In the genomic region with DNA sequence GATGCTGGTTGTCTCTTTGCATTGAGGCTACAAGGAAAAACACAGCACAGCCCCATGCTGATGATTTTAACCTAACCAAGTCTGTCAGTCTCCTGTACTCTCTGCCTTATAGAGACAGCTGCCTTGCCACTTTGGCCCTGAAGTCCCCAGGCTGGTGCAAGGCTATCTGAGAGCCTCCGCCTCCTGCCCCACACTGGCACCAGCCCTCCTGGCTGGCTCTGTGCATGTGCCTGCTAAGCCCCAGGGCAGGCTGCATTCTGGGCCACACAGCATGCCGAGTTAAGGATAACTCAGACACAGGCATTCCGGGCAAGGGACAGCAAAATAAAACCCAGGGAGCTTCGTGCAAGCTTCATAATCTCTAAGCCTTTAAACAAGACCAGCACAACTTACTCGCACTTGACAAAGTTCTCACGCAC, we compare ENCODE assay signal across 8 cellular contexts. TPM values are rescaled to one million over a fixed set of nuclear protein-coding genes. Genes with fewer than 3 reads are reported as not detected.
DNase-seq lines count a peak whose midpoint lies in the region; ATAC-seq and TF ChIP-seq lines count a peak whose summit lies in the region.

No MANE protein-coding gene starts in this region.

- ATAC-seq in upper lobe of left lung (ENCODE audit: low FRiP score in 2 of 2) (peak; percentile 21 to 54), left lobe of liver (no peak), HG02588 (IDR thresholded peaks at IDR 0.05; ENCODE audit: unreplicated experiment) (no peak)

- H3K27ac ChIP-seq in upper lobe of left lung: peak overlapping the region; percentile 73 to 86 (median 84)

- no peak for TF ChIP-seq EP300 in upper lobe of left lung (IDR thresholded peaks at IDR 0.05)

- 33 to 89% methylated on average over 6 of the region's 6 CpGs for WGBS in upper lobe of left lung, 2 donors

- H3K4me1 ChIP-seq in upper lobe of left lung: peaks cover 29 to 47% (median 34%) of the 10 kb centered on the region in 4 donors

- H3K4me3 ChIP-seq in AG04449 (ENCODE audit: low read depth, low read length) (peak overlapping the region; percentile 50), upper lobe of left lung (peak overlapping the region in 3 of 4 donors; percentile 32 to 43 (median 43))

- CTCF ChIA-PET in AG04449 (lab: Yijun Ruan, JAX): interaction anchor here (0.9 to 3.2 kb wide), 6 partner anchors 155 to 792 kb away, joined by 3 to 15 read pairs (median 4); no protein-coding TSS in a partner anchor
- CTCF ChIA-PET in activated CD4-positive, alpha-beta memory T cell treated with anti-CD3 and anti-CD28 coated beads, Interleukin-2, amount 10 ng/mL, durations not matched to agents 7 days and 5 days (lab: Charles Lee): interaction anchor here (0.5 to 9.9 kb wide), 14 partner anchors 19 to 1028 kb away, joined by 3 to 161 read pairs (median 7); no protein-coding TSS in a partner anchor

- no peaks in the 10 kb centered on the region for H3K36me3 ChIP-seq in upper lobe of left lung

- peak overlapping the region; percentile 91 for H3K27ac Mint-ChIP-seq in HFFc6
- peak overlapping the region; percentile 99 for H3K27ac Mint-ChIP-seq in activated CD4-positive, alpha-beta memory T cell treated with anti-CD3 and anti-CD28 coated beads, Interleukin-2, amount 10 ng/mL, durations not matched to agents 7 days and 5 days

- no peaks in the 10 kb centered on the region for H3K9me3 ChIP-seq in upper lobe of left lung

- TF ChIP-seq CTCF in AG04449 (IDR thresholded peaks at IDR 0.05; ENCODE audit: insufficient read depth, low read length, missing control alignments) (no peak), HFFc6 (IDR thresholded peaks at IDR 0.05) (no peak), upper lobe of left lung (IDR thresholded peaks at IDR 0.05) (no peak)

- POLR2A ChIA-PET in AG04449 (lab: Yijun Ruan, JAX): interaction anchor here (0.9 to 2.6 kb wide), 5 partner anchors 43 to 208 kb away, joined by 3 to 12 read pairs (median 5); no protein-coding TSS in a partner anchor
- POLR2A ChIA-PET in activated CD4-positive, alpha-beta memory T cell treated with anti-CD3 and anti-CD28 coated beads, Interleukin-2, amount 10 ng/mL, durations not matched to agents 7 days and 5 days (lab: Charles Lee): interaction anchor here (0.7 to 18.0 kb wide), 31 partner anchors 8 to 932 kb away, joined by 3 to 623 read pairs (median 4); no protein-coding TSS in a partner anchor

- DNase-seq in AG04449 (ENCODE audit: low read depth, low spot score) (no peak), HFFc6 (peak; percentile 34), glomerular visceral epithelial cell (ENCODE audit: extremely low spot score) (peak; percentile 42), upper lobe of left lung (peak; percentile 40 to 58), left lobe of liver (ENCODE audit: low spot score) (no peak), NOMO-1 treated with DMSO at 0.1 percent for 48 hours (lab: John Stamatoyannopoulos, UW; ENCODE audit: unreplicated experiment) (no peak)
- DNase-seq in activated CD4-positive, alpha-beta memory T cell treated with anti-CD3 and anti-CD28 coated beads, Interleukin-2, amount 10 ng/mL, durations not matched to agents 7 days and 5 days: peak; percentile 52

- H3K27me3 Mint-ChIP-seq in HFFc6 (ENCODE audit: insufficient read depth): no peaks in the 10 kb centered on the region
- H3K27me3 Mint-ChIP-seq in activated CD4-positive, alpha-beta memory T cell treated with anti-CD3 and anti-CD28 coated beads, Interleukin-2, amount 10 ng/mL, durations not matched to agents 7 days and 5 days: no peaks in the 10 kb centered on the region

- peak overlapping the region; percentile 89 for H3K4me3 Mint-ChIP-seq in HFFc6
- peak overlapping the region; percentile 91 for H3K4me3 Mint-ChIP-seq in activated CD4-positive, alpha-beta memory T cell treated with anti-CD3 and anti-CD28 coated beads, Interleukin-2, amount 10 ng/mL, durations not matched to agents 7 days and 5 days

- no peaks in the 10 kb centered on the region for H3K9me3 Mint-ChIP-seq in HFFc6
- H3K9me3 Mint-ChIP-seq in activated CD4-positive, alpha-beta memory T cell treated with anti-CD3 and anti-CD28 coated beads, Interleukin-2, amount 10 ng/mL, durations not matched to agents 7 days and 5 days: no peaks in the 10 kb centered on the region

- H3K4me1 Mint-ChIP-seq in HFFc6 (ENCODE audit: low read depth): peaks cover 73% of the 10 kb centered on the region
- peaks cover 67% of the 10 kb centered on the region for H3K4me1 Mint-ChIP-seq in activated CD4-positive, alpha-beta memory T cell treated with anti-CD3 and anti-CD28 coated beads, Interleukin-2, amount 10 ng/mL, durations not matched to agents 7 days and 5 days

- peaks cover 30% of the 10 kb centered on the region for H3K36me3 Mint-ChIP-seq in HFFc6 (ENCODE audit: low read depth)
- H3K36me3 Mint-ChIP-seq in activated CD4-positive, alpha-beta memory T cell treated with anti-CD3 and anti-CD28 coated beads, Interleukin-2, amount 10 ng/mL, durations not matched to agents 7 days and 5 days (ENCODE audit: low read depth): peaks cover 46% of the 10 kb centered on the region

- no peaks in the 10 kb centered on the region for H3K27me3 ChIP-seq in upper lobe of left lung

- TF ChIP-seq POLR2A in upper lobe of left lung (IDR thresholded peaks at IDR 0.05): no peak

RNA-seq across cellular contexts. Expression of a gene that starts 0.9 kb away (rescaled TPM):
- 10 to 100 TPM; 57.4 to 78.9 (median 61.3) TPM for total RNA-seq in HFFc6 (2021; fragmentation: NEBNext Ultra II Directional; extraction: Animal tissue kit (Norgen Biotek cat#: 25700))
- 10 to 100 TPM; 53.0 to 56.3 TPM for total RNA-seq in activated CD4-positive, alpha-beta memory T cell treated with anti-CD3 and anti-CD28 coated beads, Interleukin-2, amount 10 ng/mL, durations not matched to agents 7 days and 5 days
- total RNA-seq in upper lobe of left lung (100 to 1,000 TPM in 3 of 6 donors, 10 to 100 TPM in 3; 62.2 to 252 (median 98.2) TPM), left lobe of liver (4.3 TPM)

Comparison
In these comparisons a context has a peak if more than half of its experiments do, and no peak if none do; other contexts are left out.
1. DNase-seq: peak in HFFc6 (single experiment), activated CD4-positive, alpha-beta memory T cell treated with anti-CD3 and anti-CD28 coated beads, Interleukin-2, amount 10 ng/mL, durations not matched to agents 7 days and 5 days (single experiment), glomerular visceral epithelial cell (single experiment) and upper lobe of left lung (2 of 2); none in AG04449 (single experiment), left lobe of liver (single experiment) and NOMO-1 treated with DMSO at 0.1 percent for 48 hours (single experiment).
2. ATAC-seq: peak in upper lobe of left lung (2 of 2); none in left lobe of liver (single experiment) and HG02588 (single experiment).
3. RNA of a gene that starts 0.9 kb away (total RNA-seq): 62.2 to 252 TPM in upper lobe of left lung, 57.4 to 78.9 TPM in HFFc6 and 53.0 to 56.3 TPM in activated CD4-positive, alpha-beta memory T cell treated with anti-CD3 and anti-CD28 coated beads, Interleukin-2, amount 10 ng/mL, durations not matched to agents 7 days and 5 days; 4.3 TPM in left lobe of liver (single experiment); every median in the first group is over 10 times any median in the second.